1 cellular context compared by ENCODE assay signal in the genomic region with DNA sequence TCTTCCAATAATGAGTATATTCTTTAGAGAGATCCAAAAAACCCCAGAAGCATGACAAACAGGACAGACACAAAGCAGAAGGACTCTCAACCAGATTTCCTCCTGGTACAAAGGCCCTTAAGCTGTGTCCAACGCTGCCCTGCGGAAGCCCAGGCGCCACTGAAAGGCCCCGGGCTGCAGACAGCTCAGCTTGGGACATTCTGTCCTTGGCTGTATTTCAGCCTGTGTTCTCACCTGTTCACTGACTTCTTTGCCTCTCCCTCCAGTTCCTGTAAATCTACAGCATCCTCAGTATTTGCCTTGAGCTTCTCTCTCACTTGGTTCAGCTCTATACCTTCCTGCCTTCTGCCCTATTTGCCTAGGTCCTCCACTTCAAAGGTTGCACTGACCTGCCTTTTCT.
TF ChIP-seq lines count a peak whose summit lies in the region.

No MANE protein-coding gene starts in this region.

TF ChIP-seq in endothelial cell of umbilical vein, 7 proteins besides CTCF, POLR2A, EP300 and RAD21 (continued from another document):
- TF ChIP-seq GATA2 (IDR thresholded peaks at IDR 0.05; ENCODE audit: insufficient read depth, insufficient read length, low read depth, low read length) (no peak), POLR2AphosphoS5 (IDR thresholded peaks at IDR 0.05; ENCODE audit: insufficient read depth, low read depth, low read length) (no peak)
- TF ChIP-seq, protein P1, sequence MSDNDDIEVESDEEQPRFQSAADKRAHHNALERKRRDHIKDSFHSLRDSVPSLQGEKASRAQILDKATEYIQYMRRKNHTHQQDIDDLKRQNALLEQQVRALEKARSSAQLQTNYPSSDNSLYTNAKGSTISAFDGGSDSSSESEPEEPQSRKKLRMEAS (IDR thresholded peaks at IDR 0.05; ENCODE audit: insufficient read depth, insufficient read length) = no peak
